Comparison of ENCODE assay signal across 13 cellular contexts in genomic region chr22:17268501-17269223, GRCh38. TPM values are rescaled to one million over a fixed set of nuclear protein-coding genes. Genes with fewer than 3 reads are reported as not detected.
DNase-seq lines count a peak whose midpoint lies in the region; ATAC-seq and TF ChIP-seq lines count a peak whose summit lies in the region.
"Had no signal": no experiment of that assay in that cellular context is flagged by ENCODE, and none has a peak within 500 bp of the region (broad histone marks: within the 10 kb centered on the region; RNA-seq: fewer than 3 reads in every experiment).

No MANE protein-coding gene starts in this region.

- DNase-seq in cardiac muscle cell (ENCODE audit: low read depth in 1 of 2, low spot score in 1 of 2) = no peak
- DNase-seq in right atrium auricular region (ENCODE audit: low spot score) = no peak
- no peak for DNase-seq in MM.1S
- no peak for DNase-seq in glutamatergic neuron
- DNase-seq in ecto neural progenitor cell (ENCODE audit: low spot score) = no peak
- no peak for DNase-seq in cortex of kidney (lab: John Stamatoyannopoulos, UW)
- DNase-seq in NCI-H2029 treated with DMSO at 0.1 percent for 48 hours (lab: John Stamatoyannopoulos, UW) = no peak
- DNase-seq: activated CD4-positive, alpha-beta memory T cell treated with anti-CD3 and anti-CD28 coated beads, Interleukin-2, amount 10 ng/mL, durations not matched to agents 7 days and 5 days; activated naive CD8-positive, alpha-beta T cell treated with anti-CD3 and anti-CD28 coated beads, Interleukin-2, amount 10 ng/mL, durations not matched to agents 7 days and 5 days; C1 segment of cervical spinal cord; NCI-H510A treated with DMSO at 0.1 percent for 48 hours; SW 1271 had no signal

- H3K27ac ChIP-seq in cardiac muscle cell (no peak overlapping the region), right atrium auricular region (no peak overlapping the region), MM.1S (ENCODE audit: low read length) (no peak overlapping the region)

- no peaks in the 10 kb centered on the region for H3K27me3 ChIP-seq in cardiac muscle cell
- H3K27me3 ChIP-seq in right atrium auricular region = no peaks in the 10 kb centered on the region
- H3K27me3 ChIP-seq in MM.1S (replicated peaks; ENCODE audit: insufficient read depth, low read length) = no peaks in the 10 kb centered on the region

- no peaks in the 10 kb centered on the region for H4K20me1 ChIP-seq in MM.1S (ENCODE audit: insufficient read depth, low read length)

- no peak for ATAC-seq in stimulated activated memory B cell treated with anti-CD40 and anti-IgM and Interleukin-4, amounts not matched to agents 10 μg/mL and 1 μg/mL and 100 μg/mL, for 72 hours

- H3K79me2 ChIP-seq in MM.1S (ENCODE audit: low read length) = no peaks in the 10 kb centered on the region

- TF ChIP-seq CTCF in cardiac muscle cell (IDR thresholded peaks at IDR 0.05; ENCODE audit: low read depth, low read length) (peak; percentile 12), right atrium auricular region (IDR thresholded peaks at IDR 0.05) (peak in 1 of 2 donors; percentile 24), MM.1S (IDR thresholded peaks at IDR 0.05; ENCODE audit: low read length) (peak; percentile 41), glutamatergic neuron (IDR thresholded peaks at IDR 0.05; ENCODE audit: partially characterized antibody, unreplicated experiment) (no peak)

- peaks cover 32% of the 10 kb centered on the region for H3K4me1 ChIP-seq in cardiac muscle cell (ENCODE audit: low read depth)
- peaks cover 0 to 13% of the 10 kb centered on the region in 2 donors for H3K4me1 ChIP-seq in right atrium auricular region
- no peaks in the 10 kb centered on the region for H3K4me1 ChIP-seq in MM.1S (ENCODE audit: low read length)

- peaks cover 66% of the 10 kb centered on the region for H3K4me1 Mint-ChIP-seq in glutamatergic neuron (ENCODE audit: low read depth, unreplicated experiment)
- H3K4me1 Mint-ChIP-seq in stimulated activated memory B cell treated with anti-CD40 and anti-IgM and Interleukin-4, amounts not matched to agents 10 μg/mL and 1 μg/mL and 100 μg/mL, for 72 hours = peaks cover 32% of the 10 kb centered on the region

- H3K4me3 ChIP-seq in cardiac muscle cell (no peak overlapping the region), right atrium auricular region (no peak overlapping the region), MM.1S (ENCODE audit: low read length) (no peak overlapping the region)

- no peaks in the 10 kb centered on the region for H3K36me3 ChIP-seq in cardiac muscle cell
- no peaks in the 10 kb centered on the region for H3K36me3 ChIP-seq in right atrium auricular region
- no peaks in the 10 kb centered on the region for H3K36me3 ChIP-seq in MM.1S (replicated peaks; ENCODE audit: insufficient read depth, low read length)

- H3K9me3 Mint-ChIP-seq in glutamatergic neuron (ENCODE audit: unreplicated experiment) = peaks cover 43% of the 10 kb centered on the region
- no peaks in the 10 kb centered on the region for H3K9me3 Mint-ChIP-seq in stimulated activated memory B cell treated with anti-CD40 and anti-IgM and Interleukin-4, amounts not matched to agents 10 μg/mL and 1 μg/mL and 100 μg/mL, for 72 hours
- H3K9me3 Mint-ChIP-seq: activated CD4-positive, alpha-beta memory T cell treated with anti-CD3 and anti-CD28 coated beads, Interleukin-2, amount 10 ng/mL, durations not matched to agents 7 days and 5 days; activated naive CD8-positive, alpha-beta T cell treated with anti-CD3 and anti-CD28 coated beads, Interleukin-2, amount 10 ng/mL, durations not matched to agents 7 days and 5 days had no signal

- H3F3A ChIP-seq in MM.1S (ENCODE audit: insufficient read depth, low read length) = no peaks in the 10 kb centered on the region

- H3K9ac ChIP-seq in MM.1S (ENCODE audit: low read length) = no peak overlapping the region

- no peaks in the 10 kb centered on the region for H3K36me3 Mint-ChIP-seq in glutamatergic neuron (ENCODE audit: unreplicated experiment)
- no peaks in the 10 kb centered on the region for H3K36me3 Mint-ChIP-seq in stimulated activated memory B cell treated with anti-CD40 and anti-IgM and Interleukin-4, amounts not matched to agents 10 μg/mL and 1 μg/mL and 100 μg/mL, for 72 hours
- H3K36me3 Mint-ChIP-seq: activated naive CD8-positive, alpha-beta T cell treated with anti-CD3 and anti-CD28 coated beads, Interleukin-2, amount 10 ng/mL, durations not matched to agents 7 days and 5 days had no signal

- no peak overlapping the region for H3K4me2 ChIP-seq in MM.1S (ENCODE audit: low read depth, low read length)

- no peak overlapping the region for H2AFZ ChIP-seq in MM.1S (ENCODE audit: low read length)

- no peaks in the 10 kb centered on the region for H3K9me2 ChIP-seq in MM.1S (replicated peaks; ENCODE audit: insufficient read depth, low read length)

- H3K27me3 Mint-ChIP-seq in glutamatergic neuron (ENCODE audit: unreplicated experiment) = peaks cover 45% of the 10 kb centered on the region
- no peaks in the 10 kb centered on the region for H3K27me3 Mint-ChIP-seq in stimulated activated memory B cell treated with anti-CD40 and anti-IgM and Interleukin-4, amounts not matched to agents 10 μg/mL and 1 μg/mL and 100 μg/mL, for 72 hours
- H3K27me3 Mint-ChIP-seq: activated CD4-positive, alpha-beta memory T cell treated with anti-CD3 and anti-CD28 coated beads, Interleukin-2, amount 10 ng/mL, durations not matched to agents 7 days and 5 days had no signal

- H3K9me3 ChIP-seq in cardiac muscle cell (ENCODE audit: low read depth) (no peaks in the 10 kb centered on the region), right atrium auricular region (no peaks in the 10 kb centered on the region), MM.1S (replicated peaks; ENCODE audit: insufficient read depth, low read length) (no peaks in the 10 kb centered on the region)

- no peak overlapping the region for H3K4me3 Mint-ChIP-seq in glutamatergic neuron (ENCODE audit: unreplicated experiment)
- no peak overlapping the region for H3K4me3 Mint-ChIP-seq in stimulated activated memory B cell treated with anti-CD40 and anti-IgM and Interleukin-4, amounts not matched to agents 10 μg/mL and 1 μg/mL and 100 μg/mL, for 72 hours
- H3K4me3 Mint-ChIP-seq: activated CD4-positive, alpha-beta memory T cell treated with anti-CD3 and anti-CD28 coated beads, Interleukin-2, amount 10 ng/mL, durations not matched to agents 7 days and 5 days; activated naive CD8-positive, alpha-beta T cell treated with anti-CD3 and anti-CD28 coated beads, Interleukin-2, amount 10 ng/mL, durations not matched to agents 7 days and 5 days had no signal

- H3K27ac Mint-ChIP-seq in glutamatergic neuron (ENCODE audit: unreplicated experiment) = peak overlapping the region; percentile 48
- peak overlapping the region; percentile 22 for H3K27ac Mint-ChIP-seq in stimulated activated memory B cell treated with anti-CD40 and anti-IgM and Interleukin-4, amounts not matched to agents 10 μg/mL and 1 μg/mL and 100 μg/mL, for 72 hours
- H3K27ac Mint-ChIP-seq: activated CD4-positive, alpha-beta memory T cell treated with anti-CD3 and anti-CD28 coated beads, Interleukin-2, amount 10 ng/mL, durations not matched to agents 7 days and 5 days; activated naive CD8-positive, alpha-beta T cell treated with anti-CD3 and anti-CD28 coated beads, Interleukin-2, amount 10 ng/mL, durations not matched to agents 7 days and 5 days had no signal

RNA-seq across cellular contexts. Expression of gene ADA2, which starts 49.4 kb away (rescaled TPM):
- 0.83 and 1.5 TPM in 2 replicates for total RNA-seq in cardiac muscle cell
- 2.6 and 2.7 TPM in 2 replicates for polyA plus RNA-seq in cardiac muscle cell
- total RNA-seq in right atrium auricular region = 10 to 100 TPM in 1 of 2 donors, 1 to 10 TPM in 1; 8.6 to 19.9 TPM
- total RNA-seq in glutamatergic neuron (ENCODE audit: unreplicated experiment) = 49.7 TPM
